ENCODE assay signal across 1 cellular context in genomic region chr3:161171639-161172552, GRCh38.
TF ChIP-seq lines count a peak whose summit lies in the region.

No MANE protein-coding gene starts in this region.

TF ChIP-seq in GM23338, 12 proteins besides CTCF, POLR2A, EP300 and RAD21 (continued from another document):
- TF ChIP-seq STAT1 (IDR thresholded peaks at IDR 0.05; ENCODE audit: unreplicated experiment) (no peak), EZH2phosphoT487 (IDR thresholded peaks at IDR 0.05; ENCODE audit: unreplicated experiment) (no peak), CREB1 (CRISPR knock-in tag; IDR thresholded peaks at IDR 0.05; ENCODE audit: low read depth) (no peak), ZNF331 (CRISPR knock-in tag; IDR thresholded peaks at IDR 0.05; ENCODE audit: low read depth) (no peak), JUNB (IDR thresholded peaks at IDR 0.05; ENCODE audit: unreplicated experiment) (no peak), ZNF114 (CRISPR knock-in tag; IDR thresholded peaks at IDR 0.05) (no peak), ETS1 (IDR thresholded peaks at IDR 0.05) (no peak)
